ENCODE assay signal across 8 cellular contexts in genomic region chr1:41726899-41727748, GRCh38.
DNase-seq lines count a peak whose midpoint lies in the region; ATAC-seq and TF ChIP-seq lines count a peak whose summit lies in the region.

No MANE protein-coding gene starts in this region.

- H3K27ac Mint-ChIP-seq in activated CD8-positive, alpha-beta memory T cell treated with anti-CD3 and anti-CD28 coated beads, Interleukin-2, amount 10 ng/mL, durations not matched to agents 7 days and 5 days, result peak overlapping the region; percentile 78

- peaks cover 38% of the 10 kb centered on the region for H3K4me1 Mint-ChIP-seq in activated CD8-positive, alpha-beta memory T cell treated with anti-CD3 and anti-CD28 coated beads, Interleukin-2, amount 10 ng/mL, durations not matched to agents 7 days and 5 days

- WGBS in hepatocyte (ENCODE audit: low lambda C conversion rate, missing lambda C conversion rate), result 83% methylated on average over 23 of the region's 24 CpGs

- no peaks in the 10 kb centered on the region for H3K27me3 ChIP-seq in Karpas-422 (ENCODE audit: low read length)
- H3K27me3 ChIP-seq in lower lobe of right lung (ENCODE audit: low read depth), result no peaks in the 10 kb centered on the region
- no peaks in the 10 kb centered on the region for H3K27me3 ChIP-seq in hepatocyte

- peak overlapping the region; percentile 17; the same call in 1 of the 2 replicates for H2AFZ ChIP-seq in Karpas-422 (ENCODE audit: low read length)
- H2AFZ ChIP-seq in hepatocyte, result no peak overlapping the region

- H3K36me3 ChIP-seq in Karpas-422 (ENCODE audit: insufficient read depth, low read length), result no peaks in the 10 kb centered on the region
- no peaks in the 10 kb centered on the region for H3K36me3 ChIP-seq in lower lobe of right lung
- no peaks in the 10 kb centered on the region for H3K36me3 ChIP-seq in hepatocyte (replicated peaks; ENCODE audit: insufficient read depth, low read depth)

- no peaks in the 10 kb centered on the region for H4K20me1 ChIP-seq in Karpas-422 (ENCODE audit: insufficient read depth, low read depth, low read length)
- no peaks in the 10 kb centered on the region for H4K20me1 ChIP-seq in hepatocyte (ENCODE audit: insufficient read depth, poor library complexity, severe bottlenecking)

- H3K79me2 ChIP-seq in Karpas-422 (ENCODE audit: low read length) (no peaks in the 10 kb centered on the region), hepatocyte (no peaks in the 10 kb centered on the region)

- H3K9me3 ChIP-seq in Karpas-422 (ENCODE audit: low read length) (no peaks in the 10 kb centered on the region), lower lobe of right lung (no peaks in the 10 kb centered on the region), hepatocyte (ENCODE audit: low read depth) (no peaks in the 10 kb centered on the region)

- H3K9me2 ChIP-seq in Karpas-422 (replicated peaks; ENCODE audit: insufficient read depth, low read length), result no peaks in the 10 kb centered on the region
- no peaks in the 10 kb centered on the region for H3K9me2 ChIP-seq in hepatocyte (replicated peaks; ENCODE audit: insufficient read depth)

- intact Hi-C loops in lower lobe of right lung (cut with DNase I), result no loop called here

- H3K4me3 ChIP-seq in Karpas-422 (ENCODE audit: low read length) (peak overlapping the region; percentile 51), lower lobe of right lung (no peak overlapping the region), hepatocyte (no peak overlapping the region)

- no peaks in the 10 kb centered on the region for H3K36me3 Mint-ChIP-seq in activated CD8-positive, alpha-beta memory T cell treated with anti-CD3 and anti-CD28 coated beads, Interleukin-2, amount 10 ng/mL, durations not matched to agents 7 days and 5 days

- TF ChIP-seq POLR2A in GM19193 (IDR thresholded peaks at IDR 0.05; ENCODE audit: extremely low read depth, insufficient read depth, insufficient read length), result peak; percentile 40

- CTCF ChIA-PET in activated CD8-positive, alpha-beta memory T cell treated with anti-CD3 and anti-CD28 coated beads, Interleukin-2, amount 10 ng/mL, durations not matched to agents 7 days and 5 days (lab: Charles Lee), result interaction anchor here (1.0 to 1.8 kb wide), 7 partner anchors 14 to 153 kb away, joined by 3 to 5 read pairs (median 3); no protein-coding TSS in a partner anchor

- no peaks in the 10 kb centered on the region for H3K9me3 Mint-ChIP-seq in activated CD8-positive, alpha-beta memory T cell treated with anti-CD3 and anti-CD28 coated beads, Interleukin-2, amount 10 ng/mL, durations not matched to agents 7 days and 5 days (ENCODE audit: low read depth)

- peak; percentile 34 for ATAC-seq in activated CD8-positive, alpha-beta memory T cell treated with anti-CD3 and anti-CD28 coated beads, Interleukin-2, amount 10 ng/mL, durations not matched to agents 7 days and 5 days
- ATAC-seq in lower lobe of right lung, result peak; percentile 83

- H3K4me2 ChIP-seq in Karpas-422 (ENCODE audit: low read depth, low read length, poor library complexity, severe bottlenecking) (peak overlapping the region; percentile 71), hepatocyte (no peak overlapping the region)

- TF ChIP-seq CTCF in lower lobe of right lung (IDR thresholded peaks at IDR 0.05) (no peak), hepatocyte (IDR thresholded peaks at IDR 0.05; ENCODE audit: poor library complexity) (no peak)

- DNase-seq in C1 segment of cervical spinal cord (lab: John Stamatoyannopoulos, UW) (peak in 10 of 14 donors; percentile 32 to 65 (median 52)), Karpas-422 (peak; percentile 95), lower lobe of right lung (peak; percentile 88), inferior parietal cortex (ENCODE audit: extremely low spot score) (no peak), middle frontal gyrus (ENCODE audit: extremely low spot score, low spot score) (no peak), hepatocyte (ENCODE audit: low spot score) (no peak)
- peak; percentile 74 for DNase-seq in activated CD8-positive, alpha-beta memory T cell treated with anti-CD3 and anti-CD28 coated beads, Interleukin-2, amount 10 ng/mL, durations not matched to agents 7 days and 5 days

- H3K27me3 Mint-ChIP-seq in activated CD8-positive, alpha-beta memory T cell treated with anti-CD3 and anti-CD28 coated beads, Interleukin-2, amount 10 ng/mL, durations not matched to agents 7 days and 5 days, result no peaks in the 10 kb centered on the region

- H3K4me1 ChIP-seq in Karpas-422 (ENCODE audit: low read length) (peaks cover 56% of the 10 kb centered on the region), lower lobe of right lung (peaks cover 59% of the 10 kb centered on the region), hepatocyte (ENCODE audit: insufficient read depth) (peaks cover 3% of the 10 kb centered on the region)

- H3K4me3 Mint-ChIP-seq in activated CD8-positive, alpha-beta memory T cell treated with anti-CD3 and anti-CD28 coated beads, Interleukin-2, amount 10 ng/mL, durations not matched to agents 7 days and 5 days, result peak overlapping the region; percentile 51

- peak overlapping the region; percentile 72 for H3K9ac ChIP-seq in Karpas-422 (ENCODE audit: low read length)

- H3K27ac ChIP-seq in Karpas-422 (ENCODE audit: low read length) (peak overlapping the region; percentile 97), lower lobe of right lung (peak overlapping the region; percentile 71), hepatocyte (no peak overlapping the region)

Comparison
In these comparisons a context has a peak if more than half of its experiments do, and no peak if none do; other contexts are left out.
1. DNase-seq: peak in C1 segment of cervical spinal cord (10 of 14), Karpas-422 (single experiment), activated CD8-positive, alpha-beta memory T cell treated with anti-CD3 and anti-CD28 coated beads, Interleukin-2, amount 10 ng/mL, durations not matched to agents 7 days and 5 days (single experiment) and lower lobe of right lung (single experiment); none in inferior parietal cortex (single experiment), middle frontal gyrus (single experiment) and hepatocyte (single experiment).